8 cellular contexts compared by ENCODE assay signal in the genomic region with DNA sequence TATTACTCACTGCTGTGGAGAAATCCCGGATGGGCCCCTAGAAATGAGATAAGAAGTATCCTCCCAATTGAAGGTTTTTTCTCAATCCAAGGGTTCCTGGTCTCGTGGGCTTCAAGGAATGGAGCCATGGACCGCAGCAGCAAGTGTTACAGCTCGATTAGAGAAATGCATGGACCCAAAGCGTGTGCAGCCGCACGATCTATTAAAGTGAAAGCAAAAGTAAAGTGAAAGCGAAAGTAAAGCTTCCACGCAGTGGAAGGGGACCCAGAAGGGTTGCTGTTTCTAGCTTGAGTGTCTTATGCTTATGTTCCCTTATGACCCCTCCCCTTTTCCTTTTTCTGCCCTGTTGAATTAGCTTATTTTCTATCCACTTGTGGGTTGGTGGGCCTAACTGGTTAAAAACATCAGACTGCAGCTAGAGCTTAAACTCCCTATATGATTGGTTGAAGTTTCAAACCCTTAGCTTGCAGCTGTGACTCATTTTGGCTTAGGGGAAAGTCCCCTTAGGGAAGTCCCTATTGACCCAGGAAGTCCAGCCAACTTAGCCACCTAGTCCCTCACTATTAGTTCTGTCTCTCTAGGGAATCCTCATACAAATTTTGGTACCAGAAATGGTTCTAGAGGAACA.
DNase-seq lines count a peak whose midpoint lies in the region; ATAC-seq and TF ChIP-seq lines count a peak whose summit lies in the region.

No MANE protein-coding gene starts in this region.

- H3K4me1 ChIP-seq in neutrophil (ENCODE audit: control insufficient read depth in 1 of 2, insufficient read depth in 1 of 2, low read depth in 1 of 2, low read length in 1 of 2), result peaks cover 13 to 23% of the 10 kb centered on the region in 2 experiments

- ATAC-seq in HG02840 (IDR thresholded peaks at IDR 0.05; ENCODE audit: low FRiP score, unreplicated experiment), result peak; percentile 82

- peak; percentile 42 for DNase-seq in activated naive CD4-positive, alpha-beta T cell treated with Interleukin-2 at 50 U/mL for 16 hours
- DNase-seq in activated naive CD4-positive, alpha-beta T cell (lab: John Stamatoyannopoulos, UW), result no peak
- DNase-seq in NCI-H1105 (lab: John Stamatoyannopoulos, UW) (peak; percentile 52), T-helper 22 cell (ENCODE audit: low read depth) (peak; percentile 8), coronary artery (ENCODE audit: low spot score) (no peak), H7 (no peak)

- peak overlapping the region; percentile 64 for H3K4me3 ChIP-seq in coronary artery
- peak overlapping the region; percentile 64 to 65 for H3K4me3 ChIP-seq in neutrophil (ENCODE audit: low read depth in 1 of 2, low read length in 1 of 2)
- H3K4me3 ChIP-seq in H7 (ENCODE audit: insufficient read depth, low read depth, low read length), result no peak overlapping the region

- TF ChIP-seq CTCF in coronary artery (IDR thresholded peaks at IDR 0.05) (no peak), neutrophil (IDR thresholded peaks at IDR 0.05) (no peak)

- H3K36me3 ChIP-seq in neutrophil (no peaks in the 10 kb centered on the region), H7 (replicated peaks; ENCODE audit: control insufficient read depth, insufficient read depth, low read length) (no peaks in the 10 kb centered on the region; the same call in 1 of the 2 replicates)

- H3K27me3 ChIP-seq in neutrophil (no peaks in the 10 kb centered on the region), H7 (ENCODE audit: control insufficient read depth, insufficient read depth, low read length) (no peaks in the 10 kb centered on the region)

- H3K27ac ChIP-seq in coronary artery (peak overlapping the region in 1 of 2 donors; percentile 51), neutrophil (peak overlapping the region; percentile 75)

- H3K9me3 ChIP-seq in neutrophil, result no peaks in the 10 kb centered on the region

Comparison
In these comparisons a context has a peak if more than half of its experiments do, and no peak if none do; other contexts are left out.
1. DNase-seq: peak in activated naive CD4-positive, alpha-beta T cell treated with Interleukin-2 at 50 U/mL for 16 hours (single experiment), NCI-H1105 (single experiment) and T-helper 22 cell (single experiment); none in activated naive CD4-positive, alpha-beta T cell (0 of 4), coronary artery (single experiment) and H7 (single experiment).